Comparison of ENCODE assay signal across 12 cellular contexts in the genomic region with DNA sequence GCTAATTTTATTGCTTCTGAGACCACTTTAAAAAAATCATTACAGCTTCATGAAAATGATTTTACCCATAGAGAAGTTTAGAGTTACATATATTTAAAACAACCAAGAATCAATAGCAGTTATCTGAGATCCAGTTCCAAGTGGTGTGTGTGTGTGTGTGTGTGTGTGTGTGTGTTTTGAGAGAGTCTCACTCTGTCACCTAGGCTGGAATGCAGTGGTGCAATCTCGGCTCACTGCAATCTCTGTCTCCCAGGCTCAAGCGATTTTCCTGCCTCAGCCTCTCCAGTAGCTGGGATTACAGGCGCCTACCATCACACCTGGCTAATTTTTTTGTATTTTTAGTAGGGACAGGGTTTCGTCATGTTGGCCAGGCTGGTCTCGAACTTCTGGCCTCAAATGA. TPM values are rescaled to one million over a fixed set of nuclear protein-coding genes. Genes with fewer than 3 reads are reported as not detected.
"Had no signal": no experiment of that assay in that cellular context is flagged by ENCODE, and none has a peak within 500 bp of the region (broad histone marks: within the 10 kb centered on the region; RNA-seq: fewer than 3 reads in every experiment).

No MANE protein-coding gene starts in this region.

RNA-seq across cellular contexts. Expression of gene PYGL, which starts 24.8 kb away (rescaled TPM):
- total RNA-seq: activated B cell treated with CpG ODN at 0.5 μM for 24 hours had no signal

RNA-seq across cellular contexts. Expression of gene ABHD12B, which starts 47.7 kb away (rescaled TPM):
- total RNA-seq: activated B cell treated with CpG ODN at 0.5 μM for 24 hours; activated CD8-positive, alpha-beta T cell treated with anti-CD3 and anti-CD28 coated beads for 36 hours; activated T-cell treated with anti-CD3 and anti-CD28 coated beads, Interleukin-2, amount 50 U/mL, for 4 hours; activated T-helper 17 cell treated with anti-CD3 and anti-CD28 coated beads, Interleukin-2, amount 50 U/mL, for 72 hours; aorta; body of pancreas; chondrocyte; dermis microvascular lymphatic vessel endothelial cell; endothelial cell of umbilical vein; frontal cortex; T-cell; T-helper 2 cell treated with Interferon-gamma antibody and Interleukin-4, amounts not matched to agents 100 ng/mL and 5 ng/mL, for 36 hours had no signal
- polyA plus RNA-seq: endothelial cell of umbilical vein had no signal
